ENCODE assay signal across 18 cellular contexts in genomic region chr3:147415337-147415736, GRCh38. TPM values are rescaled to one million over a fixed set of nuclear protein-coding genes. Genes with fewer than 3 reads are reported as not detected.
"Had no signal": no experiment of that assay in that cellular context is flagged by ENCODE, and none has a peak within 500 bp of the region (broad histone marks: within the 10 kb centered on the region; RNA-seq: fewer than 3 reads in every experiment).

No MANE protein-coding gene starts in this region.

- DNase-seq: activated CD4-positive, alpha-beta T cell treated with anti-CD3 and anti-CD28 coated beads, Interleukin-2, amount 50 U/mL, for 4 hours; activated CD4-positive, CD25-positive, alpha-beta regulatory T cell treated with anti-CD3 and anti-CD28 coated beads, Interleukin-2, amount 50 U/mL, for 72 hours; activated effector memory CD4-positive, alpha-beta T cell treated with anti-CD3 and anti-CD28 coated beads, Interleukin-2, amount 50 U/mL, for 16 hours; activated T-cell treated with anti-CD3 and anti-CD28 coated beads, Interleukin-2, amount 50 U/mL, for 24 hours; hippocampal formation; kidney glomerular epithelial cell; lower lobe of right lung; naive thymus-derived CD4-positive, alpha-beta T cell; pancreas; stomach had no signal

- H3K9me3 ChIP-seq: lower lobe of right lung, pancreas had no signal

- H3K27ac ChIP-seq: lower lobe of right lung, pancreas, skin epidermis, stomach had no signal

- H3K4me3 ChIP-seq: lower lobe of right lung, pancreas, skin epidermis, stomach had no signal

- H3K27ac Mint-ChIP-seq: activated naive CD8-positive, alpha-beta T cell; activated T-cell treated with anti-CD3 and anti-CD28 coated beads, Interleukin-2, amount 50 U/mL, for 24 hours; naive thymus-derived CD4-positive, alpha-beta T cell; T-helper 2 cell treated with Interferon-gamma antibody and Interleukin-4, amounts not matched to agents 5 μg/mL and 100 μg/mL, for 36 hours had no signal

- H3K36me3 ChIP-seq: lower lobe of right lung, pancreas, stomach had no signal

- ATAC-seq: lower lobe of right lung; naive thymus-derived CD4-positive, alpha-beta T cell; pancreas had no signal

- H3K4me3 Mint-ChIP-seq: activated naive CD8-positive, alpha-beta T cell; activated T-cell treated with anti-CD3 and anti-CD28 coated beads, Interleukin-2, amount 50 U/mL, for 24 hours; T-helper 2 cell treated with Interferon-gamma antibody and Interleukin-4, amounts not matched to agents 5 μg/mL and 100 μg/mL, for 36 hours had no signal

RNA-seq across cellular contexts. Expression of gene ZIC1, which starts 6.2 kb away (rescaled TPM):
- total RNA-seq: cardiac septum; lower lobe of right lung; mononuclear cell; naive thymus-derived CD4-positive, alpha-beta T cell; pancreas; stomach had no signal
- polyA plus RNA-seq: esophagus; naive thymus-derived CD4-positive, alpha-beta T cell; pancreas had no signal

RNA-seq across cellular contexts. Expression of gene ZIC4, which starts 9.0 kb away (rescaled TPM):
- total RNA-seq: cardiac septum; glomerular endothelial cell; lower lobe of right lung; mononuclear cell; naive thymus-derived CD4-positive, alpha-beta T cell; pancreas; stomach had no signal
- polyA plus RNA-seq: esophagus; naive thymus-derived CD4-positive, alpha-beta T cell; pancreas; stomach; thymus had no signal
